In the genomic region with DNA sequence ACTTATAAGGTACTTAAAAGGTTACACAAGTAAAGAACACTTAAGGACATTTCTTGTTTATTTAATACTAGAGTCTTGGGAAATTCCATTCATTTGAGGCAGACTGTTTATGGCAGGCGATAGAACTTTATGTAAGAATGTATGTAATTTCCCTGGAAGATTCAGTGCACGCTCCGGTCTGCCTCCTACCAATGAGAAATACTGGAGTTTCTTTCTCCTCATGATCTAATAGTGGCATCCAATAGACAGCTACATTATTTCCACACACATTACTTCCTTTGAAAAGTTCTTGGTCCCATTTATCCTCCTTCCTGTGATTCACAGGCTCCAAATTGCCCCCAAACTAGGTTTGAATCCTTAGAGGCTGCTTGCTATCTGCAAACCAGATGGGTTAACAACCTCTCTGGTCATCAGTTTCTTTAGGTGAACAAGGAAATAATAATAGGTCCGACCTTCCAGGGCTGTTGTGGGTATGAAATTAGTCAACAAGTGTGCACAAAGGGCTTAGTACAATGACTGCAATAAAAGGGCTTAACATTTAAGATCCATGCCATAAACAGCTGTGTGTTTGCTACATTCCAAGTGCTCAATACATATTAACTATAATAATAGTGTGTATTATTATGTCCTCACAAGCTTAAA, we compare ENCODE assay signal across 11 cellular contexts. TPM values are rescaled to one million over a fixed set of nuclear protein-coding genes. Genes with fewer than 3 reads are reported as not detected.
DNase-seq lines count a peak whose midpoint lies in the region; ATAC-seq and TF ChIP-seq lines count a peak whose summit lies in the region.
"Had no signal": no experiment of that assay in that cellular context is flagged by ENCODE, and none has a peak within 500 bp of the region (broad histone marks: within the 10 kb centered on the region; RNA-seq: fewer than 3 reads in every experiment).

No MANE protein-coding gene starts in this region.

- WGBS in heart right ventricle, 2 donors = 77 to 81% methylated on average over 4 of the region's 4 CpGs
- WGBS in spleen, 5 donors = 76 to 90% (median 83%) methylated on average over 4 of the region's 4 CpGs

- DNase-seq in left ventricle myocardium superior (no peak), heart right ventricle (no peak), epithelial cell of esophagus (ENCODE audit: low read depth) (peak; percentile 74), NCI-H187 treated with DMSO at 0.1 percent for 48 hours (lab: John Stamatoyannopoulos, UW) (no peak), spleen (no peak)
- DNase-seq in activated T-cell treated with anti-CD3 and anti-CD28 coated beads, Interleukin-2, amount 50 U/mL, for 4 hours = no peak
- DNase-seq: activated CD8-positive, alpha-beta T cell treated with anti-CD3 and anti-CD28 coated beads for 36 hours had no signal

- ATAC-seq in left ventricle myocardium superior = peak; percentile 13
- no peak for ATAC-seq in heart right ventricle
- ATAC-seq in activated T-cell treated with anti-CD3 and anti-CD28 coated beads, Interleukin-2, amount 50 U/mL, for 4 hours = no peak
- no peak for ATAC-seq in GM21447 (IDR thresholded peaks at IDR 0.05; ENCODE audit: unreplicated experiment)
- ATAC-seq: activated CD8-positive, alpha-beta T cell treated with anti-CD3 and anti-CD28 coated beads for 36 hours had no signal

- H3K9ac ChIP-seq in mucosa of rectum (ENCODE audit: low read depth in 1 of 2, low read length in 2 of 2) = no peak overlapping the region

- H3K36me3 ChIP-seq in heart right ventricle (peaks cover 0 to 58% (median 0%) of the 10 kb centered on the region in 9 donors), mucosa of rectum (ENCODE audit: control insufficient read depth in 2 of 2, insufficient read depth in 2 of 2, low read length in 2 of 2) (peaks cover 0 to 7% of the 10 kb centered on the region in 2 donors), spleen (peaks cover 0 to 70% (median 6%) of the 10 kb centered on the region in 6 donors)
- H3K36me3 ChIP-seq: ascending aorta had no signal

- H3K4me1 ChIP-seq in heart right ventricle (peaks cover 0 to 36% (median 17%) of the 10 kb centered on the region in 9 donors), mucosa of rectum (ENCODE audit: control insufficient read depth in 2 of 2, insufficient read depth in 2 of 2, low read length in 2 of 2) (peaks cover 17 to 18% of the 10 kb centered on the region in 2 donors), spleen (peaks cover 0 to 11% (median under 1%) of the 10 kb centered on the region in 6 donors)

- TF ChIP-seq POLR2A in spleen (IDR thresholded peaks at IDR 0.05) = no peak

- intact Hi-C loops in left ventricle myocardium superior (cut with micrococcal nuclease) (no loop called here), heart right ventricle (cut with DNase I) (no loop called here), spleen (cut with DNase I; ENCODE audit: low total_unique reads) (no loop called here)

- H3K27me3 ChIP-seq in heart right ventricle (no peaks in the 10 kb centered on the region), mucosa of rectum (ENCODE audit: control insufficient read depth in 2 of 2, insufficient read depth in 2 of 2, low read length in 2 of 2) (no peaks in the 10 kb centered on the region), spleen (replicated peaks in 1 of 7) (no peaks in the 10 kb centered on the region)
- H3K27me3 ChIP-seq: ascending aorta, neutrophil had no signal

- H3K36me3 Mint-ChIP-seq in activated T-cell treated with anti-CD3 and anti-CD28 coated beads, Interleukin-2, amount 50 U/mL, for 4 hours (ENCODE audit: insufficient read depth) = peaks cover 32% of the 10 kb centered on the region

- TF ChIP-seq CTCF in heart right ventricle (IDR thresholded peaks at IDR 0.05) (no peak), epithelial cell of esophagus (IDR thresholded peaks at IDR 0.05; ENCODE audit: insufficient read depth, low read depth, low read length, missing control alignments) (no peak), spleen (IDR thresholded peaks at IDR 0.05 in 8 of 11, conservative IDR thresholded peaks at IDR 0.05 in 3 of 11) (no peak)

- H3K9me3 Mint-ChIP-seq in activated T-cell treated with anti-CD3 and anti-CD28 coated beads, Interleukin-2, amount 50 U/mL, for 4 hours = no peaks in the 10 kb centered on the region
- H3K9me3 Mint-ChIP-seq: activated CD8-positive, alpha-beta T cell treated with anti-CD3 and anti-CD28 coated beads for 36 hours had no signal

- H3K4me1 Mint-ChIP-seq in activated T-cell treated with anti-CD3 and anti-CD28 coated beads, Interleukin-2, amount 50 U/mL, for 4 hours (ENCODE audit: low read depth) = peaks cover 4% of the 10 kb centered on the region

- H3K27ac ChIP-seq in heart right ventricle (no peak overlapping the region), mucosa of rectum (ENCODE audit: low read depth in 2 of 2, low read length in 2 of 2) (peak overlapping the region; percentile 53 to 59), spleen (no peak overlapping the region)
- H3K27ac ChIP-seq: ascending aorta, neutrophil had no signal

- no peak overlapping the region for H3K4me3 ChIP-seq in heart right ventricle
- H3K4me3 ChIP-seq in epithelial cell of esophagus (ENCODE audit: low read length) = no peak overlapping the region
- H3K4me3 ChIP-seq in mucosa of rectum (ENCODE audit: low read length in 2 of 2) = peak overlapping the region; percentile 27 to 31
- H3K4me3 ChIP-seq in spleen = no peak overlapping the region
- H3K4me3 ChIP-seq: ascending aorta had no signal

- H3K9me3 ChIP-seq in heart right ventricle (no peaks in the 10 kb centered on the region), mucosa of rectum (ENCODE audit: control insufficient read depth in 2 of 2, low read length in 2 of 2) (no peaks in the 10 kb centered on the region), spleen (no peaks in the 10 kb centered on the region)
- H3K9me3 ChIP-seq: ascending aorta, neutrophil had no signal

- H3K27me3 Mint-ChIP-seq in activated T-cell treated with anti-CD3 and anti-CD28 coated beads, Interleukin-2, amount 50 U/mL, for 4 hours (ENCODE audit: low read depth) = no peaks in the 10 kb centered on the region
- H3K27me3 Mint-ChIP-seq: activated CD8-positive, alpha-beta T cell treated with anti-CD3 and anti-CD28 coated beads for 36 hours had no signal

- no peak overlapping the region for H3K4me3 Mint-ChIP-seq in activated T-cell treated with anti-CD3 and anti-CD28 coated beads, Interleukin-2, amount 50 U/mL, for 4 hours
- H3K4me3 Mint-ChIP-seq: activated CD8-positive, alpha-beta T cell treated with anti-CD3 and anti-CD28 coated beads for 36 hours had no signal

RNA-seq across cellular contexts. Expression of a gene that starts 30.7 kb away (rescaled TPM):
- total RNA-seq in left ventricle myocardium superior = 55.7 TPM
- 10 to 100 TPM; 44.8 to 58.1 (median 53.0) TPM for total RNA-seq in heart right ventricle
- polyA plus RNA-seq in heart right ventricle = 10 to 100 TPM; 12.9 to 13.1 TPM
- total RNA-seq in activated T-cell treated with anti-CD3 and anti-CD28 coated beads, Interleukin-2, amount 50 U/mL, for 4 hours = 10 to 100 TPM; 13.4 to 17.0 (median 14.3) TPM
- total RNA-seq in spleen = 10 to 100 TPM; 35.1 to 52.3 (median 37.8) TPM
- polyA plus RNA-seq in spleen = 10 to 100 TPM in 1 of 3 donors, 1 to 10 TPM in 2; 5.0 to 13.9 (median 5.8) TPM

RNA-seq across cellular contexts. Expression of a gene that starts 59.2 kb away (rescaled TPM):
- total RNA-seq in left ventricle myocardium superior = 4.4 TPM
- 10 to 100 TPM in 1 of 10 donors, 1 to 10 TPM in 8, under 1 TPM in 1; 0.95 to 10.0 (median 6.0) TPM for total RNA-seq in heart right ventricle
- under 1 TPM; 0.26 to 0.37 TPM for polyA plus RNA-seq in heart right ventricle
- total RNA-seq in activated T-cell treated with anti-CD3 and anti-CD28 coated beads, Interleukin-2, amount 50 U/mL, for 4 hours = 1 to 10 TPM; 2.0 to 2.4 (median 2.3) TPM
- 10 to 100 TPM in 3 of 7 donors, 1 to 10 TPM in 4; 4.6 to 15.3 (median 7.3) TPM for total RNA-seq in spleen
- polyA plus RNA-seq in spleen = 1 to 10 TPM in 1 of 3 donors, under 1 TPM in 2; 0.37 to 1.6 (median 0.71) TPM

Comparison
In these comparisons a context has a peak if more than half of its experiments do, and no peak if none do; other contexts are left out.
1. H3K27ac ChIP-seq: peak in mucosa of rectum (2 of 2); none in heart right ventricle (0 of 10) and spleen (0 of 8).
2. H3K4me3 ChIP-seq: peak in mucosa of rectum (2 of 2); none in heart right ventricle (0 of 10), epithelial cell of esophagus (single experiment) and spleen (0 of 8).